19 cellular contexts compared by ENCODE assay signal in the genomic region with DNA sequence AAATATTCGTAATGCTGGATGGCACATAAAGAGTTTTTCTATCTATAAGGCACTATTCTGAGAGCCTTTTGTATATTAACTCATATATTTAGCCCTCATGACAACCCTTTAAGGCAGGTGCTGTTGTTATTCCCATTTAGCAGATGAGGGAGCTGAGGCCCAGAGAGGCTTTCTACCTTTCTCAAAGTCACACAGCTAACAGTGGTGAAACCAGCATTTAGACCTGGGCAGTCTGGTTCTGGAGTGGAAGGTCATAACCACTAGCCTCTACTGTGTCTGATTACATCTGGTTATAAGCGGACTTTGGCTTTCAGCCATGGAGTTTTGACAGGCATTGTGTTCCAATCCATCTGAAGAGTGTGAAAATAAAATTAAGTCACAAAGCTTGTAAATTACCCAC. TPM values are rescaled to one million over a fixed set of nuclear protein-coding genes. Genes with fewer than 3 reads are reported as not detected.
DNase-seq lines count a peak whose midpoint lies in the region; ATAC-seq and TF ChIP-seq lines count a peak whose summit lies in the region.
"Had no signal": no experiment of that assay in that cellular context is flagged by ENCODE, and none has a peak within 500 bp of the region (broad histone marks: within the 10 kb centered on the region; RNA-seq: fewer than 3 reads in every experiment).

No MANE protein-coding gene starts in this region.

- CTCF ChIA-PET in activated CD8-positive, alpha-beta memory T cell treated with anti-CD3 and anti-CD28 coated beads, Interleukin-2, amount 10 ng/mL, durations not matched to agents 7 days and 5 days (lab: Charles Lee): interaction anchor here (0.9 to 1.5 kb wide), 8 partner anchors 9 to 94 kb away, joined by 3 to 4 read pairs (median 3); no protein-coding TSS in a partner anchor

- ATAC-seq in activated CD8-positive, alpha-beta memory T cell treated with anti-CD3 and anti-CD28 coated beads, Interleukin-2, amount 10 ng/mL, durations not matched to agents 7 days and 5 days: no peak
- ATAC-seq in natural killer cell treated with Interleukin-12 subunit alpha and Interleukin-12 subunit beta and Interleukin-15 and Interleukin-18, amount 100 ng/mL, for 72 hours: no peak
- no peak for ATAC-seq in natural killer cell
- no peak for ATAC-seq in stimulated activated naive B cell treated with anti-CD40 and anti-IgM and Interleukin-4, amounts not matched to agents 10 μg/mL and 1 μg/mL and 100 μg/mL, for 72 hours (replicated peaks)
- ATAC-seq: PC-3 had no signal

- no peaks in the 10 kb centered on the region for H3K9me3 Mint-ChIP-seq in activated CD8-positive, alpha-beta memory T cell treated with anti-CD3 and anti-CD28 coated beads, Interleukin-2, amount 10 ng/mL, durations not matched to agents 7 days and 5 days (ENCODE audit: low read depth)
- H3K9me3 Mint-ChIP-seq in natural killer cell treated with Interleukin-12 subunit alpha and Interleukin-12 subunit beta and Interleukin-15 and Interleukin-18, amount 100 ng/mL, for 72 hours: no peaks in the 10 kb centered on the region
- no peaks in the 10 kb centered on the region for H3K9me3 Mint-ChIP-seq in natural killer cell
- no peaks in the 10 kb centered on the region for H3K9me3 Mint-ChIP-seq in activated T-helper 2 cell treated with anti-CD3 and anti-CD28 coated beads, Interferon-gamma antibody, Interleukin-2, Interleukin-4, amounts not matched to agents 10 μg/mL and 5 μg/mL and 100 μg/mL, durations not matched to agents 14 hours and 24 hours and 36 hours
- H3K9me3 Mint-ChIP-seq in stimulated activated naive B cell treated with anti-CD40 and anti-IgM and Interleukin-4, amounts not matched to agents 10 μg/mL and 1 μg/mL and 100 μg/mL, for 72 hours: no peaks in the 10 kb centered on the region
- H3K9me3 Mint-ChIP-seq: CD4-positive, alpha-beta memory T cell had no signal

- peaks cover 32% of the 10 kb centered on the region for H3K36me3 Mint-ChIP-seq in activated CD8-positive, alpha-beta memory T cell treated with anti-CD3 and anti-CD28 coated beads, Interleukin-2, amount 10 ng/mL, durations not matched to agents 7 days and 5 days
- H3K36me3 Mint-ChIP-seq in natural killer cell treated with Interleukin-12 subunit alpha and Interleukin-12 subunit beta and Interleukin-15 and Interleukin-18, amount 100 ng/mL, for 72 hours: no peaks in the 10 kb centered on the region
- no peaks in the 10 kb centered on the region for H3K36me3 Mint-ChIP-seq in natural killer cell
- peaks cover 98% of the 10 kb centered on the region for H3K36me3 Mint-ChIP-seq in activated T-helper 2 cell treated with anti-CD3 and anti-CD28 coated beads, Interferon-gamma antibody, Interleukin-2, Interleukin-4, amounts not matched to agents 10 μg/mL and 5 μg/mL and 100 μg/mL, durations not matched to agents 14 hours and 24 hours and 36 hours (ENCODE audit: low read depth)
- peaks cover 63 to 83% of the 10 kb centered on the region in 2 donors for H3K36me3 Mint-ChIP-seq in stimulated activated naive B cell treated with anti-CD40 and anti-IgM and Interleukin-4, amounts not matched to agents 10 μg/mL and 1 μg/mL and 100 μg/mL, for 72 hours
- H3K36me3 Mint-ChIP-seq: CD4-positive, alpha-beta memory T cell had no signal

- no peaks in the 10 kb centered on the region for H3K27me3 Mint-ChIP-seq in activated CD8-positive, alpha-beta memory T cell treated with anti-CD3 and anti-CD28 coated beads, Interleukin-2, amount 10 ng/mL, durations not matched to agents 7 days and 5 days
- no peaks in the 10 kb centered on the region for H3K27me3 Mint-ChIP-seq in natural killer cell treated with Interleukin-12 subunit alpha and Interleukin-12 subunit beta and Interleukin-15 and Interleukin-18, amount 100 ng/mL, for 72 hours
- no peaks in the 10 kb centered on the region for H3K27me3 Mint-ChIP-seq in natural killer cell (ENCODE audit: low read depth in 2 of 2)
- H3K27me3 Mint-ChIP-seq in activated T-helper 2 cell treated with anti-CD3 and anti-CD28 coated beads, Interferon-gamma antibody, Interleukin-2, Interleukin-4, amounts not matched to agents 10 μg/mL and 5 μg/mL and 100 μg/mL, durations not matched to agents 14 hours and 24 hours and 36 hours (ENCODE audit: low read depth): no peaks in the 10 kb centered on the region
- H3K27me3 Mint-ChIP-seq in stimulated activated naive B cell treated with anti-CD40 and anti-IgM and Interleukin-4, amounts not matched to agents 10 μg/mL and 1 μg/mL and 100 μg/mL, for 72 hours: no peaks in the 10 kb centered on the region
- H3K27me3 Mint-ChIP-seq: B cell; CD4-positive, alpha-beta memory T cell had no signal

- H3K27ac Mint-ChIP-seq in activated CD8-positive, alpha-beta memory T cell treated with anti-CD3 and anti-CD28 coated beads, Interleukin-2, amount 10 ng/mL, durations not matched to agents 7 days and 5 days: peak overlapping the region; percentile 86
- peak overlapping the region; percentile 58 to 69 for H3K27ac Mint-ChIP-seq in natural killer cell treated with Interleukin-12 subunit alpha and Interleukin-12 subunit beta and Interleukin-15 and Interleukin-18, amount 100 ng/mL, for 72 hours
- H3K27ac Mint-ChIP-seq in natural killer cell: no peak overlapping the region
- H3K27ac Mint-ChIP-seq in activated T-helper 2 cell treated with anti-CD3 and anti-CD28 coated beads, Interferon-gamma antibody, Interleukin-2, Interleukin-4, amounts not matched to agents 10 μg/mL and 5 μg/mL and 100 μg/mL, durations not matched to agents 14 hours and 24 hours and 36 hours: peak overlapping the region; percentile 99
- peak overlapping the region; percentile 94 for H3K27ac Mint-ChIP-seq in stimulated activated naive B cell treated with anti-CD40 and anti-IgM and Interleukin-4, amounts not matched to agents 10 μg/mL and 1 μg/mL and 100 μg/mL, for 72 hours
- H3K27ac Mint-ChIP-seq: B cell; CD4-positive, alpha-beta memory T cell had no signal

- intact Hi-C loops in natural killer cell (cut with micrococcal nuclease): no loop called here
- intact Hi-C loops in activated T-helper 2 cell treated with anti-CD3 and anti-CD28 coated beads, Interferon-gamma antibody, Interleukin-2, Interleukin-4, amounts not matched to agents 10 μg/mL and 5 μg/mL and 100 μg/mL, durations not matched to agents 14 hours and 24 hours and 36 hours (cut with micrococcal nuclease): loop anchor here (1.0 to 2.0 kb wide), 6 partner anchors 7 to 88 kb away; partner anchors contain the start of gene VDR

- H3K4me3 Mint-ChIP-seq in activated CD8-positive, alpha-beta memory T cell treated with anti-CD3 and anti-CD28 coated beads, Interleukin-2, amount 10 ng/mL, durations not matched to agents 7 days and 5 days: no peak overlapping the region
- peak overlapping the region; percentile 72 for H3K4me3 Mint-ChIP-seq in natural killer cell treated with Interleukin-12 subunit alpha and Interleukin-12 subunit beta and Interleukin-15 and Interleukin-18, amount 100 ng/mL, for 72 hours
- no peak overlapping the region for H3K4me3 Mint-ChIP-seq in natural killer cell
- no peak overlapping the region for H3K4me3 Mint-ChIP-seq in activated T-helper 2 cell treated with anti-CD3 and anti-CD28 coated beads, Interferon-gamma antibody, Interleukin-2, Interleukin-4, amounts not matched to agents 10 μg/mL and 5 μg/mL and 100 μg/mL, durations not matched to agents 14 hours and 24 hours and 36 hours (ENCODE audit: low read depth)
- H3K4me3 Mint-ChIP-seq in stimulated activated naive B cell treated with anti-CD40 and anti-IgM and Interleukin-4, amounts not matched to agents 10 μg/mL and 1 μg/mL and 100 μg/mL, for 72 hours: peak overlapping the region in 1 of 2 donors; percentile 65
- H3K4me3 Mint-ChIP-seq: B cell; CD4-positive, alpha-beta memory T cell had no signal

- DNase-seq in activated CD8-positive, alpha-beta memory T cell treated with anti-CD3 and anti-CD28 coated beads, Interleukin-2, amount 10 ng/mL, durations not matched to agents 7 days and 5 days: no peak
- DNase-seq in activated CD8-positive, alpha-beta memory T cell treated with anti-CD3 and anti-CD28 coated beads, Interleukin-2, amount 50 U/mL, for 4 hours: no peak
- no peak for DNase-seq in natural killer cell treated with Interleukin-12 subunit alpha and Interleukin-12 subunit beta and Interleukin-15 and Interleukin-18, amount 100 ng/mL, for 72 hours (ENCODE audit: low spot score)
- DNase-seq in natural killer cell (no peak), NCI-H2029 (lab: John Stamatoyannopoulos, UW) (no peak), AG08395 (ENCODE audit: low spot score) (no peak)
- no peak for DNase-seq in activated T-helper 2 cell treated with anti-CD3 and anti-CD28 coated beads, Interferon-gamma antibody, Interleukin-2, Interleukin-4, amounts not matched to agents 10 μg/mL and 5 μg/mL and 100 μg/mL, durations not matched to agents 14 hours and 24 hours and 36 hours (ENCODE audit: low spot score)
- no peak for DNase-seq in stimulated activated naive B cell treated with anti-CD40 and anti-IgM and Interleukin-4, amounts not matched to agents 10 μg/mL and 1 μg/mL and 100 μg/mL, for 72 hours
- DNase-seq: ACHN; Calu3; CD4-positive, alpha-beta memory T cell; DMS53; GOT3; MV-4-11; NCI-H1417; NCI-H1930; NCI-H748 treated with DMSO at 0.1 percent for 48 hours; PC-3 had no signal

- no peak for TF ChIP-seq CTCF in natural killer cell (IDR thresholded peaks at IDR 0.05)

- H3K4me1 Mint-ChIP-seq in activated CD8-positive, alpha-beta memory T cell treated with anti-CD3 and anti-CD28 coated beads, Interleukin-2, amount 10 ng/mL, durations not matched to agents 7 days and 5 days: peaks cover 55% of the 10 kb centered on the region
- peaks cover 0 to 20% of the 10 kb centered on the region in 2 donors for H3K4me1 Mint-ChIP-seq in natural killer cell treated with Interleukin-12 subunit alpha and Interleukin-12 subunit beta and Interleukin-15 and Interleukin-18, amount 100 ng/mL, for 72 hours (ENCODE audit: low read depth in 2 of 2)
- no peaks in the 10 kb centered on the region for H3K4me1 Mint-ChIP-seq in natural killer cell
- peaks cover 64% of the 10 kb centered on the region for H3K4me1 Mint-ChIP-seq in activated T-helper 2 cell treated with anti-CD3 and anti-CD28 coated beads, Interferon-gamma antibody, Interleukin-2, Interleukin-4, amounts not matched to agents 10 μg/mL and 5 μg/mL and 100 μg/mL, durations not matched to agents 14 hours and 24 hours and 36 hours (ENCODE audit: low read depth)
- H3K4me1 Mint-ChIP-seq in stimulated activated naive B cell treated with anti-CD40 and anti-IgM and Interleukin-4, amounts not matched to agents 10 μg/mL and 1 μg/mL and 100 μg/mL, for 72 hours: peaks cover 43 to 77% of the 10 kb centered on the region in 2 donors
- H3K4me1 Mint-ChIP-seq: B cell had no signal

RNA-seq across cellular contexts. Expression of gene HDAC7, which starts 41.2 kb away (rescaled TPM):
- total RNA-seq in activated CD8-positive, alpha-beta memory T cell treated with anti-CD3 and anti-CD28 coated beads, Interleukin-2, amount 10 ng/mL, durations not matched to agents 7 days and 5 days: 100 to 1,000 TPM; 226 to 284 TPM
- total RNA-seq in natural killer cell treated with Interleukin-12 subunit alpha and Interleukin-12 subunit beta and Interleukin-15 and Interleukin-18, amount 100 ng/mL, for 72 hours: 100 to 1,000 TPM; 127 to 176 TPM
- total RNA-seq in natural killer cell: 100 to 1,000 TPM; 141 to 235 (median 147) TPM
- 251 and 253 TPM in 2 replicates for total RNA-seq in activated T-helper 2 cell treated with anti-CD3 and anti-CD28 coated beads, Interferon-gamma antibody, Interleukin-2, Interleukin-4, amounts not matched to agents 10 μg/mL and 5 μg/mL and 100 μg/mL, durations not matched to agents 14 hours and 24 hours and 36 hours

RNA-seq across cellular contexts. Expression of gene VDR, which starts 43.9 kb away (rescaled TPM):
- total RNA-seq in activated CD8-positive, alpha-beta memory T cell treated with anti-CD3 and anti-CD28 coated beads, Interleukin-2, amount 10 ng/mL, durations not matched to agents 7 days and 5 days: 10 to 100 TPM; 34.9 to 69.8 TPM
- 10 to 100 TPM; 12.0 to 23.0 TPM for total RNA-seq in natural killer cell treated with Interleukin-12 subunit alpha and Interleukin-12 subunit beta and Interleukin-15 and Interleukin-18, amount 100 ng/mL, for 72 hours
- 1 to 10 TPM; 1.1 to 2.5 (median 1.6) TPM for total RNA-seq in natural killer cell
- total RNA-seq in activated T-helper 2 cell treated with anti-CD3 and anti-CD28 coated beads, Interferon-gamma antibody, Interleukin-2, Interleukin-4, amounts not matched to agents 10 μg/mL and 5 μg/mL and 100 μg/mL, durations not matched to agents 14 hours and 24 hours and 36 hours: 312 and 317 TPM in 2 replicates

Comparison
In these comparisons a context has a peak if more than half of its experiments do, and no peak if none do; other contexts are left out.
1. H3K27ac Mint-ChIP-seq: peak in activated CD8-positive, alpha-beta memory T cell treated with anti-CD3 and anti-CD28 coated beads, Interleukin-2, amount 10 ng/mL, durations not matched to agents 7 days and 5 days (single experiment), natural killer cell treated with Interleukin-12 subunit alpha and Interleukin-12 subunit beta and Interleukin-15 and Interleukin-18, amount 100 ng/mL, for 72 hours (2 of 2), activated T-helper 2 cell treated with anti-CD3 and anti-CD28 coated beads, Interferon-gamma antibody, Interleukin-2, Interleukin-4, amounts not matched to agents 10 μg/mL and 5 μg/mL and 100 μg/mL, durations not matched to agents 14 hours and 24 hours and 36 hours (single experiment) and stimulated activated naive B cell treated with anti-CD40 and anti-IgM and Interleukin-4, amounts not matched to agents 10 μg/mL and 1 μg/mL and 100 μg/mL, for 72 hours (single experiment); none in natural killer cell (0 of 2).